Comparison of ENCODE assay signal across 9 cellular contexts in the genomic region with DNA sequence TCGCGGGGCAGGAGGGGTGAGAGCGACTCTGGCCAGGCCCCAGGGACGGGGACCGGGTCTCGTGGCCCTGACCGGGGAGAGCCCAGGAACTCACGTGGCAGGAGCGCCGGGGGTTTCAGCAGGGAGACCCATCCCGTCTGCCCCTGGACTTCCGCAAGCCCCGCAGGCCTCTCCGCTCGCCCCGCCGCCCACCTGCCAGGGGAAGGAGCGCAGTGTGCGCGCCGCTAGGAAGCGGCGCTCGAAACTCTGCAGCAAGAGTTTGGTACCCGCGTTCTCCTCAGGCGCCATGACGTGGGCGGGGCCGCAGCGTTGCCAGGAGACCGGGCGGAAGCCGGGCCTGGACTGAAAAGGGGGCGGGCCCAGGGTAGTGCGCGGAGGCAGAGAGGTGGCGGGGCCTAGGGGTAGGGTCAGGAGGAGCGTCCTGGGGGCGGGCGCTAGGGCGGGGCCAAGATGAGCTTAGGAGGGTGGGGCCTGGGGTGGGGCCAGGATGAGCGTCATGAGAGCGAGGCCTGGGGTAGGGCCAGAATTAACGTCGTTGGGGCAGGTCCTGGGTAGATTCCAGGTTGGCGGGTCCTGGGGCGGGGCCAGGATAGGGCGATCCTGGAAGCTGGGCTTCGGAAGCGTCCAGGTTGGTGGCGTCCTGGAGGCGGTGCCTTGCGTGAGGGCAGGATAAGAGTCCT. TPM values are rescaled to one million over a fixed set of nuclear protein-coding genes. Genes with fewer than 3 reads are reported as not detected.
DNase-seq lines count a peak whose midpoint lies in the region; ATAC-seq and TF ChIP-seq lines count a peak whose summit lies in the region.
"Had no signal": no experiment of that assay in that cellular context is flagged by ENCODE, and none has a peak within 500 bp of the region (broad histone marks: within the 10 kb centered on the region; RNA-seq: fewer than 3 reads in every experiment).

No MANE protein-coding gene starts in this region.

- no peaks in the 10 kb centered on the region for H3K27me3 ChIP-seq in BE2C
- H3K27me3 ChIP-seq in colonic mucosa: no peaks in the 10 kb centered on the region

- H3K9ac ChIP-seq in colonic mucosa (ENCODE audit: low read depth in 2 of 2, low read length in 2 of 2): peak overlapping the region; percentile 34 to 51

- H3K4me3 ChIP-seq in BE2C (ENCODE audit: low read depth, low read length): peak overlapping the region; percentile 85
- H3K4me3 ChIP-seq in colonic mucosa: peak overlapping the region; percentile 78

- H3K4me1 ChIP-seq in BE2C (no peaks in the 10 kb centered on the region; the same call in none of the 2 replicates), colonic mucosa (no peaks in the 10 kb centered on the region)

- intact Hi-C loops in colonic mucosa (cut with DNase I): no loop called here
- intact Hi-C loops in left colon (cut with DNase I, micrococcal nuclease): no loop called here

- no peaks in the 10 kb centered on the region for H3K9me3 ChIP-seq in BE2C
- no peaks in the 10 kb centered on the region for H3K9me3 ChIP-seq in colonic mucosa

- peak overlapping the region; percentile 32 for H3K27ac ChIP-seq in colonic mucosa

- TF ChIP-seq CTCF in BE2C (IDR thresholded peaks at IDR 0.05; ENCODE audit: low read depth, low read length): no peak
- no peak for TF ChIP-seq CTCF in colonic mucosa (IDR thresholded peaks at IDR 0.05)

- DNase-seq in BE2C (peak; percentile 100), GM19240 (ENCODE audit: insufficient read length, low spot score) (peak; percentile 56), NCI-H524 (lab: John Stamatoyannopoulos, UW) (peak; percentile 96 to 98), colonic mucosa (peak; percentile 100), left colon (peak; percentile 99 to 100)
- peak; percentile 99 for DNase-seq in activated CD4-positive, alpha-beta T cell treated with anti-CD3 and anti-CD28 coated beads for 48 hours
- peak; percentile 98 to 99 for DNase-seq in stimulated activated CD4-positive, alpha-beta T cell treated with anti-CD3 and anti-CD28 coated beads, Interleukin-1b, Interleukin-23, amount 100 ng/mL, for 4 hours (ENCODE audit: low read depth in 2 of 2)

- peak; percentile 99 for ATAC-seq in HG03457 (IDR thresholded peaks at IDR 0.05; ENCODE audit: unreplicated experiment)
- ATAC-seq in left colon: peak; percentile 100

- H3K36me3 ChIP-seq in BE2C: no peaks in the 10 kb centered on the region
- H3K36me3 ChIP-seq in colonic mucosa: no peaks in the 10 kb centered on the region

RNA-seq across cellular contexts. Expression of a gene that starts 29.7 kb away (rescaled TPM):
- polyA plus RNA-seq in BE2C (2012; ENCODE audit: insufficient read depth, insufficient read length, low read depth): not detected
- total RNA-seq in colonic mucosa (1 to 10 TPM in 1 of 2 donors, not detected in 1; 1.6 TPM), left colon (1 to 10 TPM in 1 of 2 donors, under 1 TPM in 1; 0.78 to 1.8 TPM)
- polyA plus RNA-seq: adipose tissue had no signal

Comparison
In these comparisons a context has a peak if more than half of its experiments do, and no peak if none do; other contexts are left out.
1. Peak in every context shown above with its lines: DNase-seq, ATAC-seq, H3K4me3 ChIP-seq and H3K27ac ChIP-seq.